18 cellular contexts compared by ENCODE assay signal in genomic region chr9:132293145-132293721, GRCh38.
A peak's percentile ranks its signal among the peaks of the same experiment; 100 is the strongest.
DNase-seq lines count a peak whose midpoint lies in the region; ATAC-seq and TF ChIP-seq lines count a peak whose summit lies in the region.
"Had no signal": no experiment of that assay in that cellular context is flagged by ENCODE, and none has a peak within 500 bp of the region (broad histone marks: within the 10 kb centered on the region; RNA-seq: fewer than 3 reads in every experiment).

No MANE protein-coding gene starts in this region.

- TF ChIP-seq CTCF in CD4-positive, alpha-beta T cell (IDR thresholded peaks at IDR 0.05): no peak

- ATAC-seq in activated CD4-positive, CD25-positive, alpha-beta regulatory T cell treated with anti-CD3 and anti-CD28 coated beads, Interleukin-2, amount 50 U/mL, for 24 hours: peak; percentile 74 to 76
- peak; percentile 69 for ATAC-seq in CD4-positive, alpha-beta T cell (ENCODE audit: poor library complexity)
- ATAC-seq in GM21515 (IDR thresholded peaks at IDR 0.05; ENCODE audit: unreplicated experiment): no peak

- H3K36me3 Mint-ChIP-seq in CD4-positive, alpha-beta T cell (ENCODE audit: low read depth): peaks cover 72% of the 10 kb centered on the region
- H3K36me3 Mint-ChIP-seq in T-helper 2 cell treated with Interferon-gamma antibody and Interleukin-4, amounts not matched to agents 5 μg/mL and 100 μg/mL, for 36 hours (ENCODE audit: low read depth): peaks cover 54% of the 10 kb centered on the region
- peaks cover 7 to 42% (median 17%) of the 10 kb centered on the region in 3 donors for H3K36me3 Mint-ChIP-seq in immature natural killer cell

- POLR2A ChIA-PET in CD4-positive, alpha-beta T cell (lab: Charles Lee): no interaction called here

- no peak for DNase-seq in activated CD4-positive, CD25-positive, alpha-beta regulatory T cell treated with anti-CD3 and anti-CD28 coated beads, Interleukin-2, amount 50 U/mL, for 72 hours
- no peak for DNase-seq in CD4-positive, alpha-beta T cell
- no peak for DNase-seq in T-helper 2 cell treated with Interferon-gamma antibody and Interleukin-4, amounts not matched to agents 5 μg/mL and 100 μg/mL, for 36 hours (ENCODE audit: low spot score)
- peak; percentile 5 to 8 (median 5) for DNase-seq in immature natural killer cell
- no peak for DNase-seq in SHP77 (lab: John Stamatoyannopoulos, UW)
- no peak for DNase-seq in SIG-M5 (lab: John Stamatoyannopoulos, UW)
- DNase-seq: 8988T, anterior cingulate cortex, foreskin fibroblast, HFFc6, hippocampal formation, mammary epithelial cell, NCI-H2171, NCI-H524 treated with DMSO at 0.1 percent for 48 hours, retina had no signal

- no peaks in the 10 kb centered on the region for H3K27me3 ChIP-seq in CD4-positive, alpha-beta T cell (ENCODE audit: control insufficient read depth, insufficient read depth, low read length)

- no peaks in the 10 kb centered on the region for H3K9me3 ChIP-seq in CD4-positive, alpha-beta T cell (ENCODE audit: control insufficient read depth, low read length)

- H3K4me3 Mint-ChIP-seq in CD4-positive, alpha-beta T cell: no peak overlapping the region
- H3K4me3 Mint-ChIP-seq in T-helper 2 cell treated with Interferon-gamma antibody and Interleukin-4, amounts not matched to agents 5 μg/mL and 100 μg/mL, for 36 hours: peak overlapping the region; percentile 24
- peak overlapping the region in 3 of 5 donors; percentile 2 to 38 (median 29) for H3K4me3 Mint-ChIP-seq in immature natural killer cell
- H3K4me3 Mint-ChIP-seq: HFFc6 had no signal

- H3K9me3 Mint-ChIP-seq in CD4-positive, alpha-beta T cell: no peaks in the 10 kb centered on the region
- no peaks in the 10 kb centered on the region for H3K9me3 Mint-ChIP-seq in T-helper 2 cell treated with Interferon-gamma antibody and Interleukin-4, amounts not matched to agents 5 μg/mL and 100 μg/mL, for 36 hours
- no peaks in the 10 kb centered on the region for H3K9me3 Mint-ChIP-seq in immature natural killer cell
- H3K9me3 Mint-ChIP-seq: HFFc6 had no signal

- intact Hi-C loops in CD4-positive, alpha-beta T cell (cut with DNase I, micrococcal nuclease): no loop called here

- no peak overlapping the region for H3K27ac ChIP-seq in CD4-positive, alpha-beta T cell (ENCODE audit: low read depth, low read length)
- H3K27ac ChIP-seq: HL-60 had no signal

- H3K27ac Mint-ChIP-seq in CD4-positive, alpha-beta T cell: peak overlapping the region; percentile 75
- peak overlapping the region; percentile 67 for H3K27ac Mint-ChIP-seq in T-helper 2 cell treated with Interferon-gamma antibody and Interleukin-4, amounts not matched to agents 5 μg/mL and 100 μg/mL, for 36 hours
- H3K27ac Mint-ChIP-seq in immature natural killer cell: peak overlapping the region; percentile 7 to 85 (median 58)
- H3K27ac Mint-ChIP-seq: HFFc6 had no signal

- peaks cover 30% of the 10 kb centered on the region for H3K4me1 Mint-ChIP-seq in CD4-positive, alpha-beta T cell (ENCODE audit: low read depth)
- H3K4me1 Mint-ChIP-seq in T-helper 2 cell treated with Interferon-gamma antibody and Interleukin-4, amounts not matched to agents 5 μg/mL and 100 μg/mL, for 36 hours (ENCODE audit: low read depth): peaks cover 21% of the 10 kb centered on the region
- peaks cover 18 to 38% of the 10 kb centered on the region in 2 donors for H3K4me1 Mint-ChIP-seq in immature natural killer cell

- no peaks in the 10 kb centered on the region for H3K27me3 Mint-ChIP-seq in CD4-positive, alpha-beta T cell
- no peaks in the 10 kb centered on the region for H3K27me3 Mint-ChIP-seq in T-helper 2 cell treated with Interferon-gamma antibody and Interleukin-4, amounts not matched to agents 5 μg/mL and 100 μg/mL, for 36 hours (ENCODE audit: low read depth)
- H3K27me3 Mint-ChIP-seq in immature natural killer cell (ENCODE audit: low read depth in 3 of 3): peaks cover 0 to 2% (median 0%) of the 10 kb centered on the region in 3 donors

- CTCF ChIA-PET in CD4-positive, alpha-beta T cell (lab: Charles Lee): interaction anchor here (1.5 kb wide), 1 partner anchor 34 kb away, joined by 3 read pairs; no protein-coding TSS in a partner anchor

Comparison
In these comparisons a context has a peak if more than half of its experiments do, and no peak if none do; other contexts are left out.
1. DNase-seq: peak in immature natural killer cell (3 of 3); none in activated CD4-positive, CD25-positive, alpha-beta regulatory T cell treated with anti-CD3 and anti-CD28 coated beads, Interleukin-2, amount 50 U/mL, for 72 hours (single experiment), CD4-positive, alpha-beta T cell (0 of 10), T-helper 2 cell treated with Interferon-gamma antibody and Interleukin-4, amounts not matched to agents 5 μg/mL and 100 μg/mL, for 36 hours (single experiment), SHP77 (0 of 2) and SIG-M5 (single experiment).
2. Peak in every context shown above with its lines, with median percentiles within 50 percentile points of each other: H3K27ac Mint-ChIP-seq.